Comparison of ENCODE assay signal across 10 cellular contexts in the genomic region with DNA sequence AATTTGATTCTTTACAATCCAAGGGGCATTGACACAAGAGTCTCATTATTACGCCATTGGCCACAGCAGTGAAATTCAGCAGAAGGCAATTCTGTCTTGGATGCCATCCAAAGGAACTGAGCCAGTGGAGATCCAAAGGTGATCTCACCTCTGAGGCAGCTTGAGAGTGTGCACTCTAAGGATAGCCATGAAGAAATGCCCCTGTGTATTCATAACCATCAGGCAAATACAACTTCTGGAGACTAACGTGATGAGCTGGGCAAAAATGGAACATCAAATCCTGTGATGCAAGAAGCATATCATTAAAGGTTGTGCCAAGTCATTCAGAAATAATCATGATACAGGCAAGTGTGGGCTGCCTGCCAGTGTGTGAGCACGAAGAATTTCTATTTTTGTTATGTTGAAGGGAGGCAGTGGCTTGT. TPM values are rescaled to one million over a fixed set of nuclear protein-coding genes. Genes with fewer than 3 reads are reported as not detected.
A peak's percentile ranks its signal among the peaks of the same experiment; 100 is the strongest.
DNase-seq lines count a peak whose midpoint lies in the region; ATAC-seq, FAIRE-seq and TF ChIP-seq lines count a peak whose summit lies in the region.
"Had no signal": no experiment of that assay in that cellular context is flagged by ENCODE, and none has a peak within 500 bp of the region (broad histone marks: within the 10 kb centered on the region; RNA-seq: fewer than 3 reads in every experiment).

No MANE protein-coding gene starts in this region.

- DNase-seq in BJ (ENCODE audit: low read depth), result peak; percentile 7
- peak; percentile 61 for DNase-seq in NCI-H146 (lab: John Stamatoyannopoulos, UW)
- peak; percentile 62 to 82 (median 72) for DNase-seq in body of pancreas
- peak; percentile 19 for DNase-seq in keratinocyte (ENCODE audit: low read depth, low spot score)
- no peak for DNase-seq in stimulated activated naive CD4-positive, alpha-beta T cell (lab: John Stamatoyannopoulos, UW)
- no peak for DNase-seq in smooth muscle cell (lab: John Stamatoyannopoulos, UW; ENCODE audit: unreplicated experiment)
- DNase-seq: effector CD4-positive, alpha-beta T cell; nephron progenitor cell had no signal

- POLR2A ChIA-PET in BJ (lab: Charles Lee), result no interaction called here

- H3K27me3 ChIP-seq in BJ (ENCODE audit: control insufficient read depth, insufficient read depth, low read length) (no peaks in the 10 kb centered on the region), body of pancreas (no peaks in the 10 kb centered on the region), keratinocyte (ENCODE audit: control insufficient read depth, extremely low read depth, insufficient read depth, low read length) (no peaks in the 10 kb centered on the region), gastroesophageal sphincter (no peaks in the 10 kb centered on the region), smooth muscle cell (ENCODE audit: low read depth) (no peaks in the 10 kb centered on the region)

- H3K36me3 ChIP-seq in BJ (ENCODE audit: control insufficient read depth, insufficient read depth, low read length) (no peaks in the 10 kb centered on the region), body of pancreas (replicated peaks in 1 of 2; ENCODE audit: insufficient read depth in 1 of 2, low read depth in 2 of 2) (no peaks in the 10 kb centered on the region), keratinocyte (ENCODE audit: control insufficient read depth in 2 of 2, extremely low read depth in 1 of 2, insufficient read depth in 2 of 2, low read length in 2 of 2) (no peaks in the 10 kb centered on the region), gastroesophageal sphincter (no peaks in the 10 kb centered on the region), smooth muscle cell (ENCODE audit: low read depth) (no peaks in the 10 kb centered on the region)

- dilution Hi-C loops in keratinocyte (cut with MboI; ENCODE audit: extremely low pct_ligation_motif_present, low sequenced_read_pairs), result no loop called here

- intact Hi-C loops in body of pancreas (cut with DNase I), result no loop called here

- no peak for TF ChIP-seq EP300 in gastroesophageal sphincter (IDR thresholded peaks at IDR 0.05)

- TF ChIP-seq POLR2A in body of pancreas (IDR thresholded peaks at IDR 0.05) (no peak), gastroesophageal sphincter (IDR thresholded peaks at IDR 0.05) (no peak)

- no peak overlapping the region for H3K27ac ChIP-seq in body of pancreas
- H3K27ac ChIP-seq in keratinocyte (ENCODE audit: control insufficient read depth, insufficient read depth, low read length), result no peak overlapping the region
- H3K27ac ChIP-seq in gastroesophageal sphincter, result no peak overlapping the region
- H3K27ac ChIP-seq in smooth muscle cell (ENCODE audit: low read depth), result no peak overlapping the region

- H3K9me1 ChIP-seq in keratinocyte (ENCODE audit: control insufficient read depth, extremely low read depth, insufficient read depth, low read length), result no peaks in the 10 kb centered on the region

- H3K4me1 ChIP-seq in body of pancreas, result peaks cover 10% of the 10 kb centered on the region
- H3K4me1 ChIP-seq in keratinocyte (ENCODE audit: control insufficient read depth, extremely low read depth, insufficient read depth, low read length), result no peaks in the 10 kb centered on the region
- H3K4me1 ChIP-seq in gastroesophageal sphincter, result no peaks in the 10 kb centered on the region
- H3K4me1 ChIP-seq in smooth muscle cell (ENCODE audit: low read depth), result peaks cover 19% of the 10 kb centered on the region

- H3K79me2 ChIP-seq in keratinocyte (ENCODE audit: control insufficient read depth, insufficient read depth, low read length) (no peaks in the 10 kb centered on the region), smooth muscle cell (ENCODE audit: low read depth) (peaks cover 3% of the 10 kb centered on the region)

- no peak overlapping the region for H3K9ac ChIP-seq in keratinocyte (ENCODE audit: control insufficient read depth, extremely low read depth, insufficient read depth, low read length)
- no peak overlapping the region for H3K9ac ChIP-seq in smooth muscle cell (ENCODE audit: low read depth)

- FAIRE-seq in keratinocyte (lab: Jason Lieb, UNC), result peak; percentile 80

- H3K4me3 ChIP-seq in BJ (ENCODE audit: low read depth, low read length) (no peak overlapping the region), body of pancreas (no peak overlapping the region), keratinocyte (ENCODE audit: control insufficient read depth in 2 of 3, extremely low read depth in 1 of 3, insufficient read depth in 2 of 3, low read depth in 1 of 3, low read length in 3 of 3) (no peak overlapping the region), gastroesophageal sphincter (no peak overlapping the region), smooth muscle cell (no peak overlapping the region)

- no peaks in the 10 kb centered on the region for H4K20me1 ChIP-seq in keratinocyte (ENCODE audit: control insufficient read depth, extremely low read depth, insufficient read depth, low read length)
- H4K20me1 ChIP-seq in smooth muscle cell (ENCODE audit: low read depth), result peaks cover 31% of the 10 kb centered on the region

- CTCF ChIA-PET in BJ (lab: Yijun Ruan, JAX), result no interaction called here

- no peaks in the 10 kb centered on the region for H3F3A ChIP-seq in smooth muscle cell (ENCODE audit: low read depth)

- TF ChIP-seq CTCF in BJ (IDR thresholded peaks at IDR 0.05; ENCODE audit: insufficient read depth, low read depth, low read length), result no peak
- TF ChIP-seq CTCF in body of pancreas (IDR thresholded peaks at IDR 0.05), result no peak
- TF ChIP-seq CTCF in keratinocyte (optimal IDR thresholded peaks at IDR 0.05 in 1 of 3, IDR thresholded peaks at IDR 0.05 in 1 of 3, conservative IDR thresholded peaks at IDR 0.05 in 1 of 3; ENCODE audit: extremely low read depth in 1 of 3, insufficient read depth in 2 of 3, low read length in 3 of 3), result no peak
- no peak for TF ChIP-seq CTCF in gastroesophageal sphincter (IDR thresholded peaks at IDR 0.05)
- no peak for TF ChIP-seq CTCF in smooth muscle cell (IDR thresholded peaks at IDR 0.05; ENCODE audit: borderline replicate concordance, insufficient read depth, poor library complexity, severe bottlenecking)

- H3K9me3 ChIP-seq in body of pancreas (no peaks in the 10 kb centered on the region), keratinocyte (ENCODE audit: control insufficient read depth, low read depth, low read length) (no peaks in the 10 kb centered on the region), gastroesophageal sphincter (no peaks in the 10 kb centered on the region), smooth muscle cell (replicated peaks; ENCODE audit: low read depth) (no peaks in the 10 kb centered on the region)

- H3K4me2 ChIP-seq in keratinocyte (ENCODE audit: control insufficient read depth, extremely low read depth, insufficient read depth, low read depth, low read length) (no peak overlapping the region), smooth muscle cell (no peak overlapping the region)

- 13 to 17% methylated on average over 3 of the region's 3 CpGs for WGBS in body of pancreas, 2 donors
- 11 to 24% methylated on average over 2 to 3 of the region's 3 CpGs for WGBS in gastroesophageal sphincter (ENCODE audit: low coverage in 1 of 2), 2 donors
- WGBS in smooth muscle cell (ENCODE audit: low lambda C conversion rate), result 58% methylated on average over 3 of the region's 3 CpGs

- no peak overlapping the region for H2AFZ ChIP-seq in keratinocyte (ENCODE audit: control insufficient read depth, low read length)
- no peak overlapping the region for H2AFZ ChIP-seq in smooth muscle cell (ENCODE audit: low read depth)

- peak; percentile 95 for ATAC-seq in body of pancreas
- no peak for ATAC-seq in gastroesophageal sphincter
- no peak for ATAC-seq in HG03196 (IDR thresholded peaks at IDR 0.05; ENCODE audit: unreplicated experiment)

RNA-seq across cellular contexts. Expression of a gene that starts 41.4 kb away (rescaled TPM):
- 0.93 and 1.6 TPM in 2 replicates for polyA plus RNA-seq in BJ (2011; rRNA removed)
- 1.6 and 3.4 TPM in 2 replicates for polyA minus RNA-seq in BJ (2011; rRNA and poly(A)+ RNA removed)
- 1 to 10 TPM; 1.3 to 3.0 TPM for total RNA-seq in body of pancreas
- polyA plus RNA-seq in keratinocyte, result 0.30 to 0.49 TPM (median 0.45 TPM) in 3 replicates
- polyA plus RNA-seq in keratinocyte (2011; ENCODE audit: low read depth), result not detected
- polyA plus RNA-seq in keratinocyte (2011; cell fraction: cytosol; rRNA removed), result 0.19 and 0.21 TPM in 2 replicates
- polyA plus RNA-seq in keratinocyte (2011; cell fraction: nucleus; rRNA removed), result 1.3 and 2.3 TPM in 2 replicates
- polyA plus RNA-seq in keratinocyte (2012; ENCODE audit: low replicate concordance), result 0.01 and 0.69 TPM in 2 replicates
- 0.39 to 2.4 TPM (median 1.0 TPM) in 3 replicates for polyA minus RNA-seq in keratinocyte
- not detected for polyA minus RNA-seq in keratinocyte (2011; cell fraction: cytosol; rRNA and poly(A)+ RNA removed)
- 1.5 and 2.1 TPM in 2 replicates for polyA minus RNA-seq in keratinocyte (2011; cell fraction: nucleus; rRNA and poly(A)+ RNA removed)
- total RNA-seq in gastroesophageal sphincter, result 1 to 10 TPM in 2 of 4 donors, under 1 TPM in 2; under 0.01 to 2.9 (median 1.0) TPM
- total RNA-seq in smooth muscle cell, result 54.4 and 69.7 TPM in 2 replicates
- 15.9 and 23.9 TPM in 2 replicates for polyA plus RNA-seq in smooth muscle cell

Comparison
In these comparisons a context has a peak if more than half of its experiments do, and no peak if none do; other contexts are left out.
1. DNase-seq: peak in BJ (single experiment), NCI-H146 (single experiment), body of pancreas (4 of 4) and keratinocyte (single experiment); none in stimulated activated naive CD4-positive, alpha-beta T cell (0 of 6) and smooth muscle cell (single experiment).
2. RNA of a gene that starts 41.4 kb away (total RNA-seq): 54.4 to 69.7 TPM in smooth muscle cell; 1.3 to 3.0 TPM in body of pancreas and under 0.01 to 2.9 TPM in gastroesophageal sphincter; every median in the first group is over 10 times any median in the second.